ENCODE assay signal across 13 cellular contexts in genomic region chr10:69382382-69383117, GRCh38. TPM values are rescaled to one million over a fixed set of nuclear protein-coding genes. Genes with fewer than 3 reads are reported as not detected.
DNase-seq lines count a peak whose midpoint lies in the region; ATAC-seq and TF ChIP-seq lines count a peak whose summit lies in the region.
"Had no signal": no experiment of that assay in that cellular context is flagged by ENCODE, and none has a peak within 500 bp of the region (broad histone marks: within the 10 kb centered on the region; RNA-seq: fewer than 3 reads in every experiment).

No MANE protein-coding gene starts in this region.

- H2AFZ ChIP-seq in osteoblast (ENCODE audit: low read length): no peak overlapping the region

- H3K4me1 ChIP-seq in osteoblast (ENCODE audit: insufficient read depth, low read length): peaks cover 21% of the 10 kb centered on the region

- TF ChIP-seq CTCF in AG09309 (IDR thresholded peaks at IDR 0.05; ENCODE audit: control insufficient read depth, insufficient read depth, low read depth, low read length, missing control alignments): no peak
- TF ChIP-seq CTCF in endothelial cell (IDR thresholded peaks at IDR 0.05; ENCODE audit: unreplicated experiment): no peak
- no peak for TF ChIP-seq CTCF in osteoblast (IDR thresholded peaks at IDR 0.05; ENCODE audit: extremely low read depth, low read depth, low read length)

- H3K27me3 Mint-ChIP-seq in endothelial cell (ENCODE audit: unreplicated experiment): peaks cover 14% of the 10 kb centered on the region

- H3K4me3 ChIP-seq in AG09309 (ENCODE audit: control insufficient read depth, low read depth, low read length): no peak overlapping the region
- no peak overlapping the region for H3K4me3 ChIP-seq in MG63
- no peak overlapping the region for H3K4me3 ChIP-seq in osteoblast (ENCODE audit: insufficient read depth, low read length)
- H3K4me3 ChIP-seq: SK-N-MC had no signal

- H3K4me1 Mint-ChIP-seq in endothelial cell (ENCODE audit: unreplicated experiment): peaks cover 13% of the 10 kb centered on the region

- no peaks in the 10 kb centered on the region for H3K9me3 Mint-ChIP-seq in endothelial cell (ENCODE audit: unreplicated experiment)

- peak overlapping the region; percentile 25 for H3K4me3 Mint-ChIP-seq in endothelial cell (ENCODE audit: unreplicated experiment)

- peak overlapping the region; percentile 48 for H3K27ac Mint-ChIP-seq in endothelial cell (ENCODE audit: unreplicated experiment)

- no peaks in the 10 kb centered on the region for H3K27me3 ChIP-seq in MG63
- H3K27me3 ChIP-seq in osteoblast (ENCODE audit: insufficient read depth, low read length): no peaks in the 10 kb centered on the region

- H3K9me3 ChIP-seq in MG63 (no peaks in the 10 kb centered on the region), osteoblast (ENCODE audit: low read depth, low read length) (no peaks in the 10 kb centered on the region)

- H3K27ac ChIP-seq in osteoblast (ENCODE audit: low read depth, low read length): peak overlapping the region; percentile 91
- H3K27ac ChIP-seq: SK-N-MC had no signal

- peak; percentile 81 for DNase-seq in AG09309 (ENCODE audit: low read depth)
- peak; percentile 28 for DNase-seq in MG63
- DNase-seq in endothelial cell (ENCODE audit: low spot score): no peak
- peak; percentile 97 for DNase-seq in osteoblast (ENCODE audit: insufficient read length, low spot score, missing footprints)
- no peak for DNase-seq in SKM-1 (lab: John Stamatoyannopoulos, UW; ENCODE audit: unreplicated experiment)
- DNase-seq in NCI-H526 (lab: John Stamatoyannopoulos, UW): no peak
- DNase-seq: activated CD8-positive, alpha-beta memory T cell treated with anti-CD3 and anti-CD28 coated beads for 24 hours; cerebellar nuclear complex; NCI-H1694 treated with DMSO at 0.1 percent for 48 hours had no signal

- H3K36me3 ChIP-seq in MG63: peaks cover 52% of the 10 kb centered on the region
- H3K36me3 ChIP-seq in osteoblast (ENCODE audit: insufficient read depth, low read length): peaks cover 58% of the 10 kb centered on the region

- peaks cover 34% of the 10 kb centered on the region for H3K79me2 ChIP-seq in osteoblast (ENCODE audit: insufficient read depth, low read length)

- peak overlapping the region; percentile 49 for H3K4me2 ChIP-seq in osteoblast (ENCODE audit: insufficient read depth, low read length)

- H4K20me1 ChIP-seq in osteoblast (ENCODE audit: insufficient read depth, low read length): peaks cover 20% of the 10 kb centered on the region

- ATAC-seq in GM18873 (IDR thresholded peaks at IDR 0.05; ENCODE audit: low FRiP score, unreplicated experiment) (no peak), GM19023 (IDR thresholded peaks at IDR 0.05; ENCODE audit: unreplicated experiment) (no peak)

- H3K36me3 Mint-ChIP-seq in endothelial cell (ENCODE audit: low read depth, unreplicated experiment): peaks cover 61% of the 10 kb centered on the region

RNA-seq across cellular contexts. Expression of gene TACR2, which starts 34.2 kb away (rescaled TPM):
- total RNA-seq in MG63 (2014; rRNA removed; shearing (Covaris generic); ENCODE audit: low replicate concordance): not detected in 2 replicates
- total RNA-seq in endothelial cell (ENCODE audit: unreplicated experiment) (not detected), osteoblast (0.29 and 0.36 TPM in 2 replicates)
- total RNA-seq: osteocyte had no signal

Comparison
In these comparisons a context has a peak if more than half of its experiments do, and no peak if none do; other contexts are left out.
1. DNase-seq: peak in AG09309 (single experiment), MG63 (single experiment) and osteoblast (single experiment); none in endothelial cell (single experiment), SKM-1 (single experiment) and NCI-H526 (0 of 2).